8 cellular contexts compared by ENCODE assay signal in the genomic region with DNA sequence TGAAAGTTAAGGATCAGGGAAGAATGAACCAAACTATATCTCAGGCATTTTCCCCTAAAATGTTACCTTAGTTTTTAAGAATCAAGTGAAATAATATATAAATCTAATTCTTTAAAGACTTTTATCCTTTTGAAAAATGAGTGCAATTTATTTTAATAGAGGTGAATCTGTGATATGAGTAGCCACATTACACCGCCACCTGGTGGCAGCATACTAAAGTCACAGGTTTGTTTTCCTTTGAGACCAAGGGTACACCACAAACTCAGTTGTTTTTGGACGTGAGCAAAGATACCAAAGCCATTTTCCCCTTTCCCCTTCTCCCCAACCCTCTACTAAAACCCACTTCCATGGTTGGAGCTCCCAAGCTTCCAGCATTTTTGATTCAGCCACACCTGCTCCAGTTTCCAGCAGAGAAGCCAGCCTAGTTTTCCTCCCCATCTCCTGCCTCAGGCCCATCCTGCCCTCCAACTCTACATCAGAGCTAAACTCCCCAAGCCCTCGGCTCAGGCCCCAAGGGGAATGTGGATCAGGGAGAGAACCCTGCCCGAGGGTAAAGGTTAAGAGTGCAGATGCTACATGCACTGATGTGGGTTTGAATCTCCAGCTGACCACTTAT. TPM values are rescaled to one million over a fixed set of nuclear protein-coding genes. Genes with fewer than 3 reads are reported as not detected.
A peak's percentile ranks its signal among the peaks of the same experiment; 100 is the strongest.
DNase-seq lines count a peak whose midpoint lies in the region; ATAC-seq, FAIRE-seq and TF ChIP-seq lines count a peak whose summit lies in the region.

No MANE protein-coding gene starts in this region.

- no peak for FAIRE-seq in H54 (lab: Jason Lieb, UNC)

- H3K36me3 ChIP-seq in aorta (ENCODE audit: control insufficient read depth in 1 of 2, insufficient read depth in 2 of 2, low read length in 1 of 2) = no peaks in the 10 kb centered on the region

- no peak overlapping the region for H3K27ac ChIP-seq in RWPE1
- no peak overlapping the region for H3K27ac ChIP-seq in aorta (ENCODE audit: low read depth in 1 of 2, low read length in 2 of 2)

- POLR2A ChIA-PET in RWPE1 (lab: Yijun Ruan, JAX; ENCODE audit: low non-redundant PET) = no interaction called here

- peak; percentile 71 for DNase-seq in CD1c-positive myeloid dendritic cell (ENCODE audit: extremely low spot score)
- peak; percentile 74 for DNase-seq in HT-29 (ENCODE audit: low spot score)
- DNase-seq in RWPE1 (ENCODE audit: low spot score) = peak; percentile 51
- DNase-seq in activated effector memory CD4-positive, alpha-beta T cell treated with anti-CD3 and anti-CD28 coated beads, Interleukin-2, amount 50 U/mL, for 16 hours = peak; percentile 89
- DNase-seq in globus pallidus (ENCODE audit: low spot score) = peak; percentile 51
- peak; percentile 84 for DNase-seq in posterior vena cava (ENCODE audit: low spot score)
- peak; percentile 73 to 87 for DNase-seq in aorta
- DNase-seq in H54 (ENCODE audit: insufficient read length, low spot score) = no peak

- H3K4me3 ChIP-seq in aorta (ENCODE audit: low read length in 2 of 2) = no peak overlapping the region

- 8 to 17% methylated on average over 4 of the region's 4 CpGs for WGBS in aorta, 2 donors

- CTCF ChIA-PET in RWPE1 (lab: Yijun Ruan, JAX) = interaction anchor here (0.6 to 1.1 kb wide), 14 partner anchors 11 to 764 kb away, joined by 3 to 7 read pairs (median 3); no protein-coding TSS in a partner anchor

- H3K9me3 ChIP-seq in aorta (ENCODE audit: control insufficient read depth, low read length) = no peaks in the 10 kb centered on the region

- H3K4me1 ChIP-seq in aorta (ENCODE audit: control insufficient read depth in 1 of 2, insufficient read depth in 2 of 2, low read length in 2 of 2) = no peaks in the 10 kb centered on the region

- peak; percentile 72 for ATAC-seq in aorta (ENCODE audit: low FRiP score)

- no peaks in the 10 kb centered on the region for H3K27me3 ChIP-seq in aorta (ENCODE audit: control insufficient read depth in 1 of 2, insufficient read depth in 2 of 2, low read length in 1 of 2)

- TF ChIP-seq POLR2A in H54 (IDR thresholded peaks at IDR 0.05; ENCODE audit: low read depth, low read length) = no peak

- intact Hi-C loops in posterior vena cava (cut with DNase I) (loop anchor here (10.0 kb wide), 1 partner anchor 116 kb away; no protein-coding TSS in a partner anchor), aorta (cut with DNase I) (loop anchor here (2.0 to 5.0 kb wide), 2 partner anchors 118 kb away; no protein-coding TSS in a partner anchor)

- peak; percentile 75 for TF ChIP-seq CTCF in RWPE1 (conservative IDR thresholded peaks at IDR 0.05; ENCODE audit: low read depth)

RNA-seq across cellular contexts. Expression of gene LDLRAP1, which starts 22.9 kb away (rescaled TPM):
- 12.4 and 17.2 TPM in 2 replicates for total RNA-seq in HT-29 (2014; rRNA removed; shearing (Covaris generic))
- total RNA-seq in posterior vena cava (10 to 100 TPM; 11.3 to 13.7 TPM), aorta (10 to 100 TPM; 25.6 to 34.7 TPM)
- 10 to 100 TPM; 17.5 to 33.9 TPM for polyA plus RNA-seq in aorta
